18 cellular contexts compared by ENCODE assay signal in genomic region chr2:75844651-75845050, GRCh38.
A peak's percentile ranks its signal among the peaks of the same experiment; 100 is the strongest.
DNase-seq lines count a peak whose midpoint lies in the region; ATAC-seq and TF ChIP-seq lines count a peak whose summit lies in the region.
"Had no signal": no experiment of that assay in that cellular context is flagged by ENCODE, and none has a peak within 500 bp of the region (broad histone marks: within the 10 kb centered on the region; RNA-seq: fewer than 3 reads in every experiment).

No MANE protein-coding gene starts in this region.

- DNase-seq in epithelial cell of esophagus (ENCODE audit: low read depth) (peak; percentile 5), vagina (ENCODE audit: extremely low spot score in 2 of 2) (no peak), NCI-H1694 (lab: John Stamatoyannopoulos, UW) (no peak)
- no peak for DNase-seq in activated CD8-positive, alpha-beta memory T cell treated with anti-CD3 and anti-CD28 coated beads, Interleukin-2, amount 50 U/mL, for 48 hours
- DNase-seq: activated CD8-positive, alpha-beta memory T cell treated with anti-CD3 and anti-CD28 coated beads for 24 hours; activated effector memory CD4-positive, alpha-beta T cell treated with anti-CD3 and anti-CD28 coated beads, Interleukin-2, amount 50 U/mL, for 16 hours; KBM-7; NCI-H1105; NCI-H2171; NCI-H748 treated with DMSO at 0.1 percent for 48 hours; nephron progenitor cell; retina had no signal

- no peaks in the 10 kb centered on the region for H3K4me1 ChIP-seq in vagina
- H3K4me1 ChIP-seq: ascending aorta had no signal

- ATAC-seq in GM18502 (IDR thresholded peaks at IDR 0.05; ENCODE audit: poor library complexity, unreplicated experiment) (peak; percentile 60), GM21390 (IDR thresholded peaks at IDR 0.05; ENCODE audit: unreplicated experiment) (peak; percentile 68), HG03442 (IDR thresholded peaks at IDR 0.05; ENCODE audit: unreplicated experiment) (peak; percentile 84), HG03108 (IDR thresholded peaks at IDR 0.05; ENCODE audit: unreplicated experiment) (no peak)
- ATAC-seq: SK-N-SH treated with all-trans-retinoic acid at 6 μM for 48 hours had no signal

- no peak for TF ChIP-seq POLR2A in vagina (IDR thresholded peaks at IDR 0.05)

- no peak overlapping the region for H3K27ac ChIP-seq in vagina
- H3K27ac ChIP-seq: ascending aorta had no signal

- H3K4me3 ChIP-seq in epithelial cell of esophagus (ENCODE audit: low read length) (no peak overlapping the region), vagina (no peak overlapping the region)
- H3K4me3 ChIP-seq: ascending aorta had no signal

- no peaks in the 10 kb centered on the region for H3K36me3 ChIP-seq in vagina
- H3K36me3 ChIP-seq: ascending aorta had no signal

- TF ChIP-seq CTCF in epithelial cell of esophagus (IDR thresholded peaks at IDR 0.05; ENCODE audit: insufficient read depth, low read depth, low read length, missing control alignments) (no peak), vagina (IDR thresholded peaks at IDR 0.05) (no peak)

- intact Hi-C loops in vagina (cut with DNase I), result no loop called here

- H3K9me3 ChIP-seq in vagina, result no peaks in the 10 kb centered on the region
- H3K9me3 ChIP-seq: ascending aorta had no signal

- no peaks in the 10 kb centered on the region for H3K27me3 ChIP-seq in vagina
- H3K27me3 ChIP-seq: ascending aorta had no signal
